In the genomic region with DNA sequence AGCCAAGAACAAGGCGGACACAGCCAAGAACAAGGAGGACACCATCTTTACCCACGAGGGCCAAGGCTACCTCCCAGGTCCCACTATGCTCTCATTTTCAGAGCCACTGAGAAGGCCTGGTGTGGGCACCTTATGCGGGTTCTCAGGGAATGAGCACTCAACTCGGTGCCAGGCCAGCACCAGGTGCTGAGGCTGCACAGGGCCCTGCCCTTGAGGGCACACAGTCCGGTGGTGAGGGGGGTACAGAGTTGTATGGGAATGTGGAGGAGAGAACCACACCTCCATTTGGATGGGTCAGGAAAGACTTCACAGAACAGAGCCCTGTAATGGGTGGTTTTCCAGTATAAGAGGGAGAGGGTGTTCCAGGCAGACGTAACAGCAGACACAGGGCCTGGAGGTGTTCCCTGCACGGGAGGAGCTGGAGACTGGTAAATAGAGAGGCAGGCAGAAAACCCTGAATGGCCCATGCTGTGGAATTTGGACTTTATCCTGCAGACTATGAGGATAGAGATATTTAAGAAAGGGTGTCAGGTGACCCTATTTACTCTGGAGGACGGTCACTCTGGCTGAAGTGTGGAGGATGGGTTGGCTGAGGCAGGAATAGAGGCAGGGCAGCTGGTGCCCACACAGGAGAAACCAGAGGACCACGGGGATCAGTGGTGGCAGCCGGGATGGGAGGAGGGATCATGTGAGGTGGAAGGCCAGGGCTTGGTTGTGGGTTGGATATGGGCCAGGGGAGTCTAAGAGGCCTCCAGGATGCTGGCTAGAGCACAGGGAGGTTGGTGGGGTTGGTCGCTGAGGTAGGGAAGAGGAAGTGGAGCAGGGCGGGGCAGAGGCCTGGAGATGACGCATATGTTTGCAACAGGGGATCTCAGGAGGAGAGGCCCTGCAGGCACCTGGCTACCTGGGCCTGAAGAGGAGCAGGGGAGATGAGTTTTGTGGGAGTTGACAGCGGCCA, we compare ENCODE assay signal across 1 cellular context.
TF ChIP-seq lines count a peak whose summit lies in the region.

No MANE protein-coding gene starts in this region.

TF ChIP-seq in HepG2, 621 proteins besides CTCF, POLR2A, EP300 and RAD21 (continued from another document):
- TF ChIP-seq, protein P1, sequence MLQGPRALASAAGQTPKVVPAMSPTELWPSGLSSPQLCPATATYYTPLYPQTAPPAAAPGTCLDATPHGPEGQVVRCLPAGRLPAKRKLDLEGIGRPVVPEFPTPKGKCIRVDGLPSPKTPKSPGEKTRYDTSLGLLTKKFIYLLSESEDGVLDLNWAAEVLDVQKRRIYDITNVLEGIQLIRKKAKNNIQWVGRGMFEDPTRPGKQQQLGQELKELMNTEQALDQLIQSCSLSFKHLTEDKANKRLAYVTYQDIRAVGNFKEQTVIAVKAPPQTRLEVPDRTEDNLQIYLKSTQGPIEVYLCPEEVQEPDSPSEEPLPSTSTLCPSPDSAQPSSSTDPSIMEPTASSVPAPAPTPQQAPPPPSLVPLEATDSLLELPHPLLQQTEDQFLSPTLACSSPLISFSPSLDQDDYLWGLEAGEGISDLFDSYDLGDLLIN (CRISPR knock-in tag; IDR thresholded peaks at IDR 0.05; ENCODE audit: borderline replicate concordance), result no peak
- TF ChIP-seq ZNF446 (CRISPR knock-in tag; IDR thresholded peaks at IDR 0.05), result no peak
